ENCODE assay signal across 9 cellular contexts in genomic region chr6:159074120-159074684, GRCh38. TPM values are rescaled to one million over a fixed set of nuclear protein-coding genes. Genes with fewer than 3 reads are reported as not detected.
A peak's percentile ranks its signal among the peaks of the same experiment; 100 is the strongest.
DNase-seq lines count a peak whose midpoint lies in the region; ATAC-seq and TF ChIP-seq lines count a peak whose summit lies in the region.
"Had no signal": no experiment of that assay in that cellular context is flagged by ENCODE, and none has a peak within 500 bp of the region (broad histone marks: within the 10 kb centered on the region; RNA-seq: fewer than 3 reads in every experiment).

No MANE protein-coding gene starts in this region.

- H3K36me3 ChIP-seq in ES-I3 (ENCODE audit: insufficient read depth, low read length) (no peaks in the 10 kb centered on the region), mesenchymal stem cell (ENCODE audit: control insufficient read depth in 1 of 2, insufficient read depth in 2 of 2, low read depth in 1 of 2, low read length in 2 of 2) (no peaks in the 10 kb centered on the region), tibial artery (no peaks in the 10 kb centered on the region)

- H3K9me3 ChIP-seq in ES-I3 (ENCODE audit: control insufficient read depth, insufficient read depth, low read length) (no peaks in the 10 kb centered on the region), mesenchymal stem cell (ENCODE audit: control insufficient read depth, low read length) (no peaks in the 10 kb centered on the region), tibial artery (no peaks in the 10 kb centered on the region)

- H3K4ac ChIP-seq in mesenchymal stem cell (ENCODE audit: low read depth in 1 of 2, low read length in 2 of 2) = no peak overlapping the region

- no peak for ATAC-seq in HG03097 (IDR thresholded peaks at IDR 0.05; ENCODE audit: low FRiP score, unreplicated experiment)

- H2AK5ac ChIP-seq in mesenchymal stem cell (ENCODE audit: low read length, severe bottlenecking) = no peak overlapping the region

- H4K91ac ChIP-seq in mesenchymal stem cell (ENCODE audit: low read length) = no peak overlapping the region

- no peak overlapping the region for H3K23ac ChIP-seq in mesenchymal stem cell (ENCODE audit: low read length in 2 of 2)

- H2BK15ac ChIP-seq in mesenchymal stem cell (ENCODE audit: low read depth, poor library complexity, severe bottlenecking) = no peak overlapping the region

- 14% methylated on average over 1 of the region's 3 CpGs for WGBS in mesenchymal stem cell

- peak overlapping the region in 1 of 2 experiments; percentile 31 for H3K4me3 ChIP-seq in mesenchymal stem cell (ENCODE audit: insufficient read depth in 1 of 2, low read depth in 1 of 2, low read length in 2 of 2)
- no peak overlapping the region for H3K4me3 ChIP-seq in tibial artery
- H3K4me3 ChIP-seq: skin epidermis had no signal

- H2BK120ac ChIP-seq in mesenchymal stem cell (ENCODE audit: low read depth, low read length) = no peak overlapping the region

- intact Hi-C loops in tibial artery (cut with DNase I; ENCODE audit: low total_unique reads) = no loop called here

- H2BK5ac ChIP-seq in mesenchymal stem cell (ENCODE audit: low read depth, low read length, poor library complexity, severe bottlenecking) = no peak overlapping the region

- H3K9ac ChIP-seq in ES-I3 (ENCODE audit: low read depth, low read length) (peak overlapping the region; percentile 30; the same call in 1 of the 2 replicates), mesenchymal stem cell (ENCODE audit: low read length) (no peak overlapping the region)

- H3K27me3 ChIP-seq in mesenchymal stem cell (ENCODE audit: control insufficient read depth in 1 of 2, insufficient read depth in 1 of 2, low read length in 2 of 2) (peaks cover 13 to 69% of the 10 kb centered on the region in 2 experiments), tibial artery (peaks cover 0 to 32% of the 10 kb centered on the region in 2 donors)

- TF ChIP-seq CTCF in tibial artery (IDR thresholded peaks at IDR 0.05) = no peak

- no peak overlapping the region for H3K18ac ChIP-seq in mesenchymal stem cell (ENCODE audit: low read depth in 1 of 2, low read length in 2 of 2)

- peak overlapping the region in 1 of 2 experiments; percentile 71 for H3K14ac ChIP-seq in mesenchymal stem cell (ENCODE audit: low read length in 2 of 2)

- H2BK12ac ChIP-seq in mesenchymal stem cell (ENCODE audit: low read length in 2 of 2) = no peak overlapping the region

- H3K79me1 ChIP-seq in mesenchymal stem cell (replicated peaks; ENCODE audit: low read length, poor library complexity, severe bottlenecking) = no peaks in the 10 kb centered on the region

- H2AFZ ChIP-seq in mesenchymal stem cell (ENCODE audit: low read depth, low read length) = no peak overlapping the region

- no peak overlapping the region for H3K4me2 ChIP-seq in mesenchymal stem cell (ENCODE audit: low read length, poor library complexity, severe bottlenecking)

- H3K4me1 ChIP-seq in ES-I3 (ENCODE audit: insufficient read depth, low read length) = no peaks in the 10 kb centered on the region
- no peaks in the 10 kb centered on the region for H3K4me1 ChIP-seq in mesenchymal stem cell (ENCODE audit: control insufficient read depth, insufficient read depth, low read depth, low read length)
- H3K4me1 ChIP-seq in tibial artery = no peaks in the 10 kb centered on the region

- H4K8ac ChIP-seq in mesenchymal stem cell (ENCODE audit: low read length) = no peak overlapping the region

- H3K27ac ChIP-seq in mesenchymal stem cell (ENCODE audit: low read length, poor library complexity, severe bottlenecking) (no peak overlapping the region), tibial artery (no peak overlapping the region)
- H3K27ac ChIP-seq: skin epidermis had no signal

- DNase-seq in NCI-H2171 treated with DMSO at 0.1 percent for 48 hours (lab: John Stamatoyannopoulos, UW) = peak; percentile 67
- peak; percentile 77 for DNase-seq in cerebellum (ENCODE audit: low spot score)
- peak; percentile 88 for DNase-seq in mesenchymal stem cell
- no peak for DNase-seq in tibial artery
- DNase-seq in GDM1 (lab: John Stamatoyannopoulos, UW) = no peak
- no peak for DNase-seq in SKM-1 (lab: John Stamatoyannopoulos, UW; ENCODE audit: unreplicated experiment)

RNA-seq across cellular contexts. Expression of gene TAGAP, which starts 29.4 kb away (rescaled TPM):
- 2.4 TPM for total RNA-seq in cerebellum
- 0.03 TPM for polyA plus RNA-seq in mesenchymal stem cell (2013, experiment 1 of 2)
- not detected for polyA plus RNA-seq in mesenchymal stem cell (2013, experiment 2 of 2)

Comparison
In these comparisons a context has a peak if more than half of its experiments do, and no peak if none do; other contexts are left out.
1. DNase-seq: peak in NCI-H2171 treated with DMSO at 0.1 percent for 48 hours (single experiment), cerebellum (single experiment) and mesenchymal stem cell (single experiment); none in tibial artery (0 of 2), GDM1 (single experiment) and SKM-1 (single experiment).